Comparison of ENCODE assay signal across 1 cellular context in genomic region chr5:88925692-88926490, GRCh38.
TF ChIP-seq lines count a peak whose summit lies in the region.

No MANE protein-coding gene starts in this region.

TF ChIP-seq in SK-N-SH, 30 proteins besides CTCF, POLR2A, EP300 and RAD21 (continued from another document):
- TF ChIP-seq ZBTB33 (IDR thresholded peaks at IDR 0.05; ENCODE audit: borderline replicate concordance, low read depth) (no peak), GABPA (IDR thresholded peaks at IDR 0.05; ENCODE audit: low read depth) (no peak), SMC3 (IDR thresholded peaks at IDR 0.05; ENCODE audit: low read depth, low read length) (no peak), MEF2A (IDR thresholded peaks at IDR 0.05; ENCODE audit: borderline replicate concordance, low read depth) (no peak), IRF3 (IDR thresholded peaks at IDR 0.05; ENCODE audit: low read depth, low read length) (no peak), FOXJ3 (CRISPR knock-in tag; IDR thresholded peaks at IDR 0.05) (no peak), FOXM1 (IDR thresholded peaks at IDR 0.05; ENCODE audit: low read depth) (no peak), TCF12 (IDR thresholded peaks at IDR 0.05) (no peak)
